In genomic region chr18:46917808-46918600, GRCh38 we compare ENCODE assay signal across 8 cellular contexts. TPM values are rescaled to one million over a fixed set of nuclear protein-coding genes. Genes with fewer than 3 reads are reported as not detected.
DNase-seq lines count a peak whose midpoint lies in the region; ATAC-seq and TF ChIP-seq lines count a peak whose summit lies in the region.

No MANE protein-coding gene starts in this region.

- H3K9me3 ChIP-seq in BLaER1 treated with 17β-estradiol and CSF1 and Interleukin-3, amounts not matched to agents 10 nM and 100 nM (replicated peaks in 1 of 11) = peaks cover 0 to under 1% (median 0%) of the 10 kb centered on the region in 11 experiments; a peak in 1 of 22 replicates
- H3K9me3 ChIP-seq in esophagus (ENCODE audit: control insufficient read depth in 2 of 2, insufficient read depth in 1 of 2, low read depth in 1 of 2, low read length in 1 of 2) = no peaks in the 10 kb centered on the region

- no peaks in the 10 kb centered on the region for H3K9me3 Mint-ChIP-seq in naive thymus-derived CD8-positive, alpha-beta T cell

- TF ChIP-seq POLR2A in GM18505 (IDR thresholded peaks at IDR 0.05; ENCODE audit: borderline replicate concordance, extremely low read depth, insufficient read depth, insufficient read length) = no peak

- no peaks in the 10 kb centered on the region for H3K27me3 Mint-ChIP-seq in naive thymus-derived CD8-positive, alpha-beta T cell

- H3K36me3 ChIP-seq in BLaER1 treated with 17β-estradiol and CSF1 and Interleukin-3, amounts not matched to agents 10 nM and 100 nM = peaks cover 0 to 8% (median 0%) of the 10 kb centered on the region in 11 experiments; a peak in 1 of 22 replicates
- H3K36me3 ChIP-seq in esophagus (ENCODE audit: control insufficient read depth in 2 of 2, insufficient read depth in 2 of 2, low read length in 1 of 2) = no peaks in the 10 kb centered on the region

- H3K27me3 ChIP-seq in BLaER1 treated with 17β-estradiol and CSF1 and Interleukin-3, amounts not matched to agents 10 nM and 100 nM = no peaks in the 10 kb centered on the region
- no peaks in the 10 kb centered on the region for H3K27me3 ChIP-seq in esophagus (ENCODE audit: control insufficient read depth in 1 of 2, insufficient read depth in 2 of 2, low read length in 2 of 2)

- H4K20me1 ChIP-seq in BLaER1 treated with 17β-estradiol and CSF1 and Interleukin-3, amounts not matched to agents 10 nM and 100 nM = peaks cover 6 to 39% (median 34%) of the 10 kb centered on the region in 11 experiments; a peak in 19 of 22 replicates

- ATAC-seq in GM18505 (IDR thresholded peaks at IDR 0.05; ENCODE audit: unreplicated experiment) = peak; percentile 13
- ATAC-seq in HG03469 (IDR thresholded peaks at IDR 0.05; ENCODE audit: unreplicated experiment) = peak; percentile 2
- ATAC-seq in naive thymus-derived CD8-positive, alpha-beta T cell = no peak
- ATAC-seq in GM19455 (IDR thresholded peaks at IDR 0.05; ENCODE audit: unreplicated experiment) = no peak

- WGBS in esophagus, 2 donors = 37 to 38% methylated on average over 33 of the region's 33 CpGs

- TF ChIP-seq CTCF in VCaP (conservative IDR thresholded peaks at IDR 0.05) = no peak

- H3K4me1 ChIP-seq in BLaER1 treated with 17β-estradiol and CSF1 and Interleukin-3, amounts not matched to agents 10 nM and 100 nM = peaks cover 37 to 56% (median 42%) of the 10 kb centered on the region in 10 experiments
- H3K4me1 ChIP-seq in esophagus (ENCODE audit: control insufficient read depth in 2 of 2, insufficient read depth in 2 of 2, low read length in 1 of 2) = peaks cover 0 to 2% of the 10 kb centered on the region in 2 donors

- peaks cover 18 to 49% (median 45%) of the 10 kb centered on the region in 4 donors for H3K4me1 Mint-ChIP-seq in naive thymus-derived CD8-positive, alpha-beta T cell

- peak overlapping the region; percentile 81 to 97 (median 91) for H3K4me2 ChIP-seq in BLaER1 treated with 17β-estradiol and CSF1 and Interleukin-3, amounts not matched to agents 10 nM and 100 nM

- no peaks in the 10 kb centered on the region for H3K36me3 Mint-ChIP-seq in naive thymus-derived CD8-positive, alpha-beta T cell

- H3K4me3 ChIP-seq in BLaER1 treated with 17β-estradiol and CSF1 and Interleukin-3, amounts not matched to agents 10 nM and 100 nM = peak overlapping the region; percentile 73 to 89 (median 84)
- H3K4me3 ChIP-seq in esophagus (ENCODE audit: low read depth in 1 of 2, low read length in 2 of 2) = peak overlapping the region; percentile 71 to 82

- H3K9ac ChIP-seq in BLaER1 treated with 17β-estradiol and CSF1 and Interleukin-3, amounts not matched to agents 10 nM and 100 nM = peak overlapping the region; percentile 92 to 97 (median 95)

- H3K27ac ChIP-seq in BLaER1 treated with 17β-estradiol and CSF1 and Interleukin-3, amounts not matched to agents 10 nM and 100 nM = peak overlapping the region; percentile 91 to 97 (median 95)
- H3K27ac ChIP-seq in VCaP = peak overlapping the region; percentile 89
- peak overlapping the region; percentile 78 to 89 for H3K27ac ChIP-seq in esophagus (ENCODE audit: low read depth in 2 of 2, low read length in 1 of 2)

- DNase-seq in naive thymus-derived CD8-positive, alpha-beta T cell = peak in 1 of 10 donors; percentile 7
- no peak for DNase-seq in RPMI8226

- H3K27ac Mint-ChIP-seq in naive thymus-derived CD8-positive, alpha-beta T cell = peak overlapping the region; percentile 46 to 95 (median 88)

- POLR2A ChIA-PET in naive thymus-derived CD8-positive, alpha-beta T cell (lab: Charles Lee) = interaction anchor here (0.8 to 1.6 kb wide), 3 partner anchors 125 to 921 kb away, joined by 3 to 4 read pairs (median 3); partner anchors contain the start of gene HDHD2

- peak overlapping the region; percentile 81 to 92 (median 86) for H3K4me3 Mint-ChIP-seq in naive thymus-derived CD8-positive, alpha-beta T cell

RNA-seq across cellular contexts. Expression of gene KATNAL2, which starts 0.6 kb away (rescaled TPM):
- polyA plus RNA-seq in esophagus = 1 to 10 TPM; 1.2 to 2.2 TPM
- total RNA-seq in naive thymus-derived CD8-positive, alpha-beta T cell = 1 to 10 TPM; 1.7 to 2.2 TPM
- 1 to 10 TPM in 1 of 3 donors, under 1 TPM in 2; 0.11 to 1.1 (median 0.72) TPM for polyA plus RNA-seq in naive thymus-derived CD8-positive, alpha-beta T cell

RNA-seq across cellular contexts. Expression of gene PIAS2, which starts 0.7 kb away (rescaled TPM):
- polyA plus RNA-seq in esophagus = 1 to 10 TPM; 2.3 to 3.8 TPM
- total RNA-seq in naive thymus-derived CD8-positive, alpha-beta T cell = 10 to 100 TPM; 40.6 to 45.4 TPM
- 10 to 100 TPM; 16.5 to 22.8 (median 20.7) TPM for polyA plus RNA-seq in naive thymus-derived CD8-positive, alpha-beta T cell

Comparison
In these comparisons a context has a peak if more than half of its experiments do, and no peak if none do; other contexts are left out.
1. ATAC-seq: peak in GM18505 (single experiment) and HG03469 (single experiment); none in naive thymus-derived CD8-positive, alpha-beta T cell (0 of 2) and GM19455 (single experiment).
2. Peak in every context shown above with its lines, with median percentiles within 50 percentile points of each other: H3K27ac ChIP-seq.